Comparison of ENCODE assay signal across 13 cellular contexts in the genomic region with DNA sequence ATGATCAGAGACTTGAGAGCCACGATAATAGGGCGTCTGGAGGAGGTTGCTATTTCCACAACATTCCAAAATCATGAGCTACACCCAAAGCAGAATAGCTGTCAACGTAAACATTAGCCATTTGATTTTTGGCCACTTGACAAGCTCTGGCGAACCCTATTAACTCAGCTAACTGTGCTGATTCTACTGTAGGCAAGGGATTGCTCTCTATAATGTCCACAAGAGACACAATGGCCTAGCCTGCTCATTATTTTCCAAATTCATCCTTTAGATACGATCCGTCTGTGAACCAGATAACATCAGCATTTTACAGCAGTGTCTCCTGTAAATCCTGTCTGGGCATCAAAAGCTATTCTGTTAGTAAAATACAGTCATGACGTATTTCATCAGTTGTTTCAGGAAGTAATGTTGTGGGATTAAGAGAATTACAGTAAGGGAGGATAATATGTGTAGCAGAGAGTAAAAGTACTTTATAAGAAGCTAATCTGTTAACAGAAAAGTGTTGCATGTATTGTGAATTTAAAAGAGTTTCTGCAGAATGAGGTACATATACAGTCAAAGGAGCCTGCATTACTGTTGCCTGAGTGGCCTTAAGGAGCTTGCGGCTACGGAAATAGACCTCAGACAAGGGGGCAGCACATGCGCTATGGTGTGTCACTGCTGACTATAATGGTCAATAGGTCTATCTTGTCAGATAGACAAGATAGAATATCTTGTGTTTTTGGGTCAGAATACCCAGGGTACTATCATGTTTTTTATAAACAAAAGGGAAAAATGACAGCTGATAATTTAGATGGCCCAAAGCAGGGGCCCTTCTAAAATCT. TPM values are rescaled to one million over a fixed set of nuclear protein-coding genes. Genes with fewer than 3 reads are reported as not detected.
A peak's percentile ranks its signal among the peaks of the same experiment; 100 is the strongest.
DNase-seq lines count a peak whose midpoint lies in the region; ATAC-seq, FAIRE-seq and TF ChIP-seq lines count a peak whose summit lies in the region.
"Had no signal": no experiment of that assay in that cellular context is flagged by ENCODE, and none has a peak within 500 bp of the region (broad histone marks: within the 10 kb centered on the region; RNA-seq: fewer than 3 reads in every experiment).

No MANE protein-coding gene starts in this region.

- H3K9me3 Mint-ChIP-seq in HFFc6, result no peaks in the 10 kb centered on the region
- H3K9me3 Mint-ChIP-seq: activated T-helper 2 cell treated with anti-CD3 and anti-CD28 coated beads, Interferon-gamma antibody, Interleukin-2, Interleukin-4, amounts not matched to agents 10 μg/mL and 5 μg/mL and 100 μg/mL, durations not matched to agents 14 hours and 24 hours and 36 hours had no signal

- CTCF ChIA-PET in AG04450 (lab: Charles Lee), result interaction anchor here (0.5 to 2.4 kb wide), 10 partner anchors 16 to 367 kb away, joined by 3 to 20 read pairs (median 4); no protein-coding TSS in a partner anchor

- peak overlapping the region; percentile 9; the same call in 1 of the 2 replicates for H3K4me3 Mint-ChIP-seq in HFFc6

- TF ChIP-seq CTCF in AG04450 (IDR thresholded peaks at IDR 0.05; ENCODE audit: low read depth, low read length) (no peak), HFFc6 (IDR thresholded peaks at IDR 0.05) (no peak), foreskin keratinocyte (conservative IDR thresholded peaks at IDR 0.05) (no peak)

- H3K4me1 Mint-ChIP-seq in HFFc6 (ENCODE audit: low read depth), result peaks cover 28% of the 10 kb centered on the region

- H3K9me3 ChIP-seq in AG04450 (ENCODE audit: control insufficient read depth, insufficient read depth, low read length), result no peaks in the 10 kb centered on the region

- H3K27me3 ChIP-seq in AG04450 (ENCODE audit: control insufficient read depth, insufficient read depth, low read length), result peaks cover 6% of the 10 kb centered on the region
- H3K27me3 ChIP-seq in foreskin keratinocyte, result no peaks in the 10 kb centered on the region

- peaks cover 21% of the 10 kb centered on the region for H3K27me3 Mint-ChIP-seq in HFFc6 (ENCODE audit: insufficient read depth)

- no peak overlapping the region for H3K27ac ChIP-seq in AG04450 (ENCODE audit: low read depth, low read length)
- peak overlapping the region; percentile 31 for H3K27ac ChIP-seq in foreskin keratinocyte
- H3K27ac ChIP-seq: C4-2B had no signal

- peak; percentile 32 for DNase-seq in AG04450 (ENCODE audit: low read depth, low spot score)
- DNase-seq in HFFc6, result peak; percentile 58
- DNase-seq in foreskin keratinocyte, result peak in 1 of 2 donors; percentile 70
- DNase-seq in frontal cortex (ENCODE audit: low spot score in 2 of 2), result no peak
- DNase-seq in middle frontal gyrus (ENCODE audit: extremely low spot score, low spot score), result no peak
- no peak for DNase-seq in NCI-H345 treated with DMSO at 0.1 percent for 48 hours (lab: John Stamatoyannopoulos, UW; ENCODE audit: unreplicated experiment)
- DNase-seq in activated CD4-positive, CD25-positive, alpha-beta regulatory T cell treated with anti-CD3 and anti-CD28 coated beads, Interleukin-2, amount 50 U/mL, for 72 hours, result no peak
- DNase-seq: cortex of kidney; stimulated activated CD4-positive, alpha-beta T cell treated with anti-CD3 and anti-CD28 coated beads, Interleukin-4, amount 100 ng/mL, for 24 hours had no signal

- ATAC-seq in SK-N-SH treated with all-trans-retinoic acid at 6 μM for 48 hours, result peak; percentile 58
- ATAC-seq in foreskin keratinocyte, result peak; percentile 56
- ATAC-seq: GM12878 had no signal

- peaks cover 25% of the 10 kb centered on the region for H3K4me1 ChIP-seq in foreskin keratinocyte

- no peaks in the 10 kb centered on the region for H3K36me3 Mint-ChIP-seq in HFFc6 (ENCODE audit: low read depth)

- no peak overlapping the region for H3K27ac Mint-ChIP-seq in HFFc6
- H3K27ac Mint-ChIP-seq: activated T-helper 2 cell treated with anti-CD3 and anti-CD28 coated beads, Interferon-gamma antibody, Interleukin-2, Interleukin-4, amounts not matched to agents 10 μg/mL and 5 μg/mL and 100 μg/mL, durations not matched to agents 14 hours and 24 hours and 36 hours had no signal

- no peak overlapping the region for H3K4me3 ChIP-seq in AG04450 (ENCODE audit: low read depth, low read length)
- H3K4me3 ChIP-seq: GM12878 had no signal

- no peak for FAIRE-seq in frontal cortex (lab: Jason Lieb, UNC)
- FAIRE-seq: GM12878 had no signal

- POLR2A ChIA-PET in AG04450 (lab: Yijun Ruan, JAX), result interaction anchor here (1.2 kb wide), 1 partner anchor 135 kb away, joined by 3 read pairs; no protein-coding TSS in a partner anchor

TF ChIP-seq in SK-N-SH treated with all-trans-retinoic acid at 6 μM for 48 hours, 23 proteins besides CTCF, POLR2A, EP300 and RAD21 (continues in another document):
- TF ChIP-seq ZNF565 (CRISPR knock-in tag; conservative IDR thresholded peaks at IDR 0.05; ENCODE audit: low read depth), result no peak
- no peak for TF ChIP-seq ZNF8 (CRISPR knock-in tag; IDR thresholded peaks at IDR 0.05)
- TF ChIP-seq CSDC2 (CRISPR knock-in tag; IDR thresholded peaks at IDR 0.05), result no peak
- no peak for TF ChIP-seq ESRRG (CRISPR knock-in tag; IDR thresholded peaks at IDR 0.05)
- TF ChIP-seq ZFP3 (CRISPR knock-in tag; IDR thresholded peaks at IDR 0.05), result no peak
- TF ChIP-seq, protein P1, sequence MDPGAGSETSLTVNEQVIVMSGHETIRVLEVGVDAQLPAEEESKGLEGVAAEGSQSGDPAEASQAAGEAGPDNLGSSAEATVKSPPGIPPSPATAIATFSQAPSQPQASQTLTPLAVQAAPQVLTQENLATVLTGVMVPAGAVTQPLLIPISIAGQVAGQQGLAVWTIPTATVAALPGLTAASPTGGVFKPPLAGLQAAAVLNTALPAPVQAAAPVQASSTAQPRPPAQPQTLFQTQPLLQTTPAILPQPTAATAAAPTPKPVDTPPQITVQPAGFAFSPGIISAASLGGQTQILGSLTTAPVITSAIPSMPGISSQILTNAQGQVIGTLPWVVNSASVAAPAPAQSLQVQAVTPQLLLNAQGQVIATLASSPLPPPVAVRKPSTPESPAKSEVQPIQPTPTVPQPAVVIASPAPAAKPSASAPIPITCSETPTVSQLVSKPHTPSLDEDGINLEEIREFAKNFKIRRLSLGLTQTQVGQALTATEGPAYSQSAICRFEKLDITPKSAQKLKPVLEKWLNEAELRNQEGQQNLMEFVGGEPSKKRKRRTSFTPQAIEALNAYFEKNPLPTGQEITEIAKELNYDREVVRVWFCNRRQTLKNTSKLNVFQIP (CRISPR knock-in tag; IDR thresholded peaks at IDR 0.05; ENCODE audit: borderline replicate concordance, low read depth), result no peak
- TF ChIP-seq ZC3H10 (CRISPR knock-in tag; IDR thresholded peaks at IDR 0.05), result no peak
- no peak for TF ChIP-seq ARNTL (CRISPR knock-in tag; IDR thresholded peaks at IDR 0.05; ENCODE audit: borderline replicate concordance, low read depth)
- TF ChIP-seq BACH2 (CRISPR knock-in tag; IDR thresholded peaks at IDR 0.05; ENCODE audit: borderline replicate concordance), result no peak
- TF ChIP-seq ISL1 (CRISPR knock-in tag; IDR thresholded peaks at IDR 0.05), result no peak
- TF ChIP-seq SNAI2 (CRISPR knock-in tag; IDR thresholded peaks at IDR 0.05), result no peak
- no peak for TF ChIP-seq OSR1 (CRISPR knock-in tag; IDR thresholded peaks at IDR 0.05)
- TF ChIP-seq, protein P2, sequence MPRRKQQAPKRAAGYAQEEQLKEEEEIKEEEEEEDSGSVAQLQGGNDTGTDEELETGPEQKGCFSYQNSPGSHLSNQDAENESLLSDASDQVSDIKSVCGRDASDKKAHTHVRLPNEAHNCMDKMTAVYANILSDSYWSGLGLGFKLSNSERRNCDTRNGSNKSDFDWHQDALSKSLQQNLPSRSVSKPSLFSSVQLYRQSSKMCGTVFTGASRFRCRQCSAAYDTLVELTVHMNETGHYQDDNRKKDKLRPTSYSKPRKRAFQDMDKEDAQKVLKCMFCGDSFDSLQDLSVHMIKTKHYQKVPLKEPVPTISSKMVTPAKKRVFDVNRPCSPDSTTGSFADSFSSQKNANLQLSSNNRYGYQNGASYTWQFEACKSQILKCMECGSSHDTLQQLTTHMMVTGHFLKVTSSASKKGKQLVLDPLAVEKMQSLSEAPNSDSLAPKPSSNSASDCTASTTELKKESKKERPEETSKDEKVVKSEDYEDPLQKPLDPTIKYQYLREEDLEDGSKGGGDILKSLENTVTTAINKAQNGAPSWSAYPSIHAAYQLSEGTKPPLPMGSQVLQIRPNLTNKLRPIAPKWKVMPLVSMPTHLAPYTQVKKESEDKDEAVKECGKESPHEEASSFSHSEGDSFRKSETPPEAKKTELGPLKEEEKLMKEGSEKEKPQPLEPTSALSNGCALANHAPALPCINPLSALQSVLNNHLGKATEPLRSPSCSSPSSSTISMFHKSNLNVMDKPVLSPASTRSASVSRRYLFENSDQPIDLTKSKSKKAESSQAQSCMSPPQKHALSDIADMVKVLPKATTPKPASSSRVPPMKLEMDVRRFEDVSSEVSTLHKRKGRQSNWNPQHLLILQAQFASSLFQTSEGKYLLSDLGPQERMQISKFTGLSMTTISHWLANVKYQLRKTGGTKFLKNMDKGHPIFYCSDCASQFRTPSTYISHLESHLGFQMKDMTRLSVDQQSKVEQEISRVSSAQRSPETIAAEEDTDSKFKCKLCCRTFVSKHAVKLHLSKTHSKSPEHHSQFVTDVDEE (CRISPR knock-in tag; IDR thresholded peaks at IDR 0.05), result 0 out of 2 replicates have a peak, but pooled peaks have one; percentile 63
- TF ChIP-seq, protein P3, sequence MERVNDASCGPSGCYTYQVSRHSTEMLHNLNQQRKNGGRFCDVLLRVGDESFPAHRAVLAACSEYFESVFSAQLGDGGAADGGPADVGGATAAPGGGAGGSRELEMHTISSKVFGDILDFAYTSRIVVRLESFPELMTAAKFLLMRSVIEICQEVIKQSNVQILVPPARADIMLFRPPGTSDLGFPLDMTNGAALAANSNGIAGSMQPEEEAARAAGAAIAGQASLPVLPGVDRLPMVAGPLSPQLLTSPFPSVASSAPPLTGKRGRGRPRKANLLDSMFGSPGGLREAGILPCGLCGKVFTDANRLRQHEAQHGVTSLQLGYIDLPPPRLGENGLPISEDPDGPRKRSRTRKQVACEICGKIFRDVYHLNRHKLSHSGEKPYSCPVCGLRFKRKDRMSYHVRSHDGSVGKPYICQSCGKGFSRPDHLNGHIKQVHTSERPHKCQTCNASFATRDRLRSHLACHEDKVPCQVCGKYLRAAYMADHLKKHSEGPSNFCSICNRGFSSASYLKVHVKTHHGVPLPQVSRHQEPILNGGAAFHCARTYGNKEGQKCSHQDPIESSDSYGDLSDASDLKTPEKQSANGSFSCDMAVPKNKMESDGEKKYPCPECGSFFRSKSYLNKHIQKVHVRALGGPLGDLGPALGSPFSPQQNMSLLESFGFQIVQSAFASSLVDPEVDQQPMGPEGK (CRISPR knock-in tag; IDR thresholded peaks at IDR 0.05; ENCODE audit: borderline replicate concordance), result no peak
- TF ChIP-seq TOX (CRISPR knock-in tag; IDR thresholded peaks at IDR 0.05; ENCODE audit: borderline replicate concordance), result no peak
- TF ChIP-seq ZFP30 (CRISPR knock-in tag; IDR thresholded peaks at IDR 0.05), result no peak

RNA-seq across cellular contexts. Expression of a gene that starts 44.9 kb away (rescaled TPM):
- polyA plus RNA-seq in AG04450 (2011; rRNA removed) (0.32 and 0.36 TPM in 2 replicates), foreskin keratinocyte (153 and 177 TPM in 2 replicates)
- polyA minus RNA-seq in AG04450 (2011; rRNA and poly(A)+ RNA removed), result 0.18 and 0.39 TPM in 2 replicates
- 1 to 10 TPM in 5 of 6 experiments, under 1 TPM in 1; 0.91 to 4.0 (median 1.9) TPM for total RNA-seq in HFFc6 (2021; fragmentation: NEBNext Ultra II Directional; extraction: Animal tissue kit (Norgen Biotek cat#: 25700))
- total RNA-seq in foreskin keratinocyte (167 and 194 TPM in 2 replicates), frontal cortex (1.2 TPM)
- total RNA-seq: activated T-helper 2 cell treated with anti-CD3 and anti-CD28 coated beads, Interferon-gamma antibody, Interleukin-2, Interleukin-4, amounts not matched to agents 10 μg/mL and 5 μg/mL and 100 μg/mL, durations not matched to agents 14 hours and 24 hours and 36 hours had no signal

Comparison
In these comparisons a context has a peak if more than half of its experiments do, and no peak if none do; other contexts are left out.
1. DNase-seq: peak in AG04450 (single experiment) and HFFc6 (single experiment); none in frontal cortex (0 of 2), middle frontal gyrus (single experiment), NCI-H345 treated with DMSO at 0.1 percent for 48 hours (single experiment) and activated CD4-positive, CD25-positive, alpha-beta regulatory T cell treated with anti-CD3 and anti-CD28 coated beads, Interleukin-2, amount 50 U/mL, for 72 hours (single experiment).
2. RNA of a gene that starts 44.9 kb away (total RNA-seq): 167 to 194 TPM in foreskin keratinocyte; 0.91 to 4.0 TPM in HFFc6 and 1.2 TPM in frontal cortex (single experiment); every median in the first group is over 10 times any median in the second.